1 cellular context compared by ENCODE assay signal in genomic region chr3:121855555-121855954, GRCh38.
TF ChIP-seq lines count a peak whose summit lies in the region.

No MANE protein-coding gene starts in this region.

TF ChIP-seq in WTC11, 78 proteins besides CTCF, POLR2A, EP300 and RAD21 (continued from another document):
- TF ChIP-seq, protein P1, sequence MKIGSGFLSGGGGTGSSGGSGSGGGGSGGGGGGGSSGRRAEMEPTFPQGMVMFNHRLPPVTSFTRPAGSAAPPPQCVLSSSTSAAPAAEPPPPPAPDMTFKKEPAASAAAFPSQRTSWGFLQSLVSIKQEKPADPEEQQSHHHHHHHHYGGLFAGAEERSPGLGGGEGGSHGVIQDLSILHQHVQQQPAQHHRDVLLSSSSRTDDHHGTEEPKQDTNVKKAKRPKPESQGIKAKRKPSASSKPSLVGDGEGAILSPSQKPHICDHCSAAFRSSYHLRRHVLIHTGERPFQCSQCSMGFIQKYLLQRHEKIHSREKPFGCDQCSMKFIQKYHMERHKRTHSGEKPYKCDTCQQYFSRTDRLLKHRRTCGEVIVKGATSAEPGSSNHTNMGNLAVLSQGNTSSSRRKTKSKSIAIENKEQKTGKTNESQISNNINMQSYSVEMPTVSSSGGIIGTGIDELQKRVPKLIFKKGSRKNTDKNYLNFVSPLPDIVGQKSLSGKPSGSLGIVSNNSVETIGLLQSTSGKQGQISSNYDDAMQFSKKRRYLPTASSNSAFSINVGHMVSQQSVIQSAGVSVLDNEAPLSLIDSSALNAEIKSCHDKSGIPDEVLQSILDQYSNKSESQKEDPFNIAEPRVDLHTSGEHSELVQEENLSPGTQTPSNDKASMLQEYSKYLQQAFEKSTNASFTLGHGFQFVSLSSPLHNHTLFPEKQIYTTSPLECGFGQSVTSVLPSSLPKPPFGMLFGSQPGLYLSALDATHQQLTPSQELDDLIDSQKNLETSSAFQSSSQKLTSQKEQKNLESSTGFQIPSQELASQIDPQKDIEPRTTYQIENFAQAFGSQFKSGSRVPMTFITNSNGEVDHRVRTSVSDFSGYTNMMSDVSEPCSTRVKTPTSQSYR (CRISPR knock-in tag; IDR thresholded peaks at IDR 0.05) = no peak
- TF ChIP-seq ELF4 (CRISPR knock-in tag; IDR thresholded peaks at IDR 0.05; ENCODE audit: low read depth) (no peak), PRDM15 (CRISPR knock-in tag; IDR thresholded peaks at IDR 0.05) (no peak), NFE2L1 (CRISPR knock-in tag; IDR thresholded peaks at IDR 0.05) (no peak), ZMAT4 (CRISPR knock-in tag; IDR thresholded peaks at IDR 0.05) (no peak), SMAD3 (CRISPR knock-in tag; IDR thresholded peaks at IDR 0.05; ENCODE audit: borderline replicate concordance) (no peak)
- TF ChIP-seq, protein P2, sequence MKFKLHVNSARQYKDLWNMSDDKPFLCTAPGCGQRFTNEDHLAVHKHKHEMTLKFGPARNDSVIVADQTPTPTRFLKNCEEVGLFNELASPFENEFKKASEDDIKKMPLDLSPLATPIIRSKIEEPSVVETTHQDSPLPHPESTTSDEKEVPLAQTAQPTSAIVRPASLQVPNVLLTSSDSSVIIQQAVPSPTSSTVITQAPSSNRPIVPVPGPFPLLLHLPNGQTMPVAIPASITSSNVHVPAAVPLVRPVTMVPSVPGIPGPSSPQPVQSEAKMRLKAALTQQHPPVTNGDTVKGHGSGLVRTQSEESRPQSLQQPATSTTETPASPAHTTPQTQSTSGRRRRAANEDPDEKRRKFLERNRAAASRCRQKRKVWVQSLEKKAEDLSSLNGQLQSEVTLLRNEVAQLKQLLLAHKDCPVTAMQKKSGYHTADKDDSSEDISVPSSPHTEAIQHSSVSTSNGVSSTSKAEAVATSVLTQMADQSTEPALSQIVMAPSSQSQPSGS (CRISPR knock-in tag; IDR thresholded peaks at IDR 0.05; ENCODE audit: borderline replicate concordance, low read depth) = no peak
